In genomic region chr14:105144666-105145380, GRCh38 we compare ENCODE assay signal across 21 cellular contexts. TPM values are rescaled to one million over a fixed set of nuclear protein-coding genes. Genes with fewer than 3 reads are reported as not detected.
DNase-seq lines count a peak whose midpoint lies in the region; ATAC-seq and TF ChIP-seq lines count a peak whose summit lies in the region.
"Had no signal": no experiment of that assay in that cellular context is flagged by ENCODE, and none has a peak within 500 bp of the region (broad histone marks: within the 10 kb centered on the region; RNA-seq: fewer than 3 reads in every experiment).

No MANE protein-coding gene starts in this region.

- H3K36me3 Mint-ChIP-seq in activated naive CD8-positive, alpha-beta T cell treated with anti-CD3 and anti-CD28 coated beads, Interleukin-2, amount 10 ng/mL, durations not matched to agents 7 days and 5 days: peaks cover 2% of the 10 kb centered on the region
- H3K36me3 Mint-ChIP-seq in activated naive CD8-positive, alpha-beta T cell treated with anti-CD3 and anti-CD28 coated beads, Interleukin-2, amount 50 U/mL, for 24 hours (ENCODE audit: low read depth): no peaks in the 10 kb centered on the region

- no peak for TF ChIP-seq POLR2A in suprapubic skin (IDR thresholded peaks at IDR 0.05)
- TF ChIP-seq POLR2A in esophagus squamous epithelium (IDR thresholded peaks at IDR 0.05): no peak

- intact Hi-C loops in left ventricle myocardium superior (cut with micrococcal nuclease) (no loop called here), esophagus squamous epithelium (cut with DNase I) (no loop called here)

- WGBS in suprapubic skin: 95% methylated on average over 3 of the region's 32 CpGs
- WGBS in esophagus squamous epithelium, 2 donors: 95% methylated on average over 14 of the region's 32 CpGs; no CpG with 5 or more reads in 1 of the 2 donors

- H3K4me3 Mint-ChIP-seq in activated naive CD8-positive, alpha-beta T cell treated with anti-CD3 and anti-CD28 coated beads, Interleukin-2, amount 10 ng/mL, durations not matched to agents 7 days and 5 days: no peak overlapping the region
- H3K4me3 Mint-ChIP-seq in activated naive CD8-positive, alpha-beta T cell treated with anti-CD3 and anti-CD28 coated beads, Interleukin-2, amount 50 U/mL, for 24 hours: no peak overlapping the region
- H3K4me3 Mint-ChIP-seq: CD8-positive, alpha-beta memory T cell; stimulated activated naive CD8-positive, alpha-beta T cell treated with anti-CD3 and anti-CD28 coated beads, Interleukin-15, Interleukin-2, amounts not matched to agents 100 ng/mL and 50 ng/mL, for 24 hours had no signal

- no peak for TF ChIP-seq EP300 in suprapubic skin (IDR thresholded peaks at IDR 0.05)

- H3K27ac Mint-ChIP-seq in activated naive CD8-positive, alpha-beta T cell treated with anti-CD3 and anti-CD28 coated beads, Interleukin-2, amount 10 ng/mL, durations not matched to agents 7 days and 5 days: no peak overlapping the region
- no peak overlapping the region for H3K27ac Mint-ChIP-seq in activated naive CD8-positive, alpha-beta T cell treated with anti-CD3 and anti-CD28 coated beads, Interleukin-2, amount 50 U/mL, for 24 hours
- H3K27ac Mint-ChIP-seq: activated naive CD4-positive, alpha-beta T cell treated with anti-CD3 and anti-CD28 coated beads, Interleukin-2, amount 50 U/mL, for 72 hours; CD8-positive, alpha-beta memory T cell; stimulated activated naive CD8-positive, alpha-beta T cell treated with anti-CD3 and anti-CD28 coated beads, Interleukin-15, Interleukin-2, amounts not matched to agents 100 ng/mL and 50 ng/mL, for 24 hours had no signal

- POLR2A ChIA-PET in activated naive CD8-positive, alpha-beta T cell treated with anti-CD3 and anti-CD28 coated beads, Interleukin-2, amount 10 ng/mL, durations not matched to agents 7 days and 5 days (lab: Charles Lee): no interaction called here
- POLR2A ChIA-PET in RWPE1 (lab: Yijun Ruan, JAX; ENCODE audit: low non-redundant PET): no interaction called here

- peaks cover 56% of the 10 kb centered on the region for H3K36me3 ChIP-seq in suprapubic skin
- H3K36me3 ChIP-seq in esophagus squamous epithelium: peaks cover 0 to 85% (median 0%) of the 10 kb centered on the region in 3 donors
- H3K36me3 ChIP-seq: breast epithelium, pancreas, uterus had no signal

- H3K27ac ChIP-seq in RWPE1 (peak overlapping the region; percentile 33), suprapubic skin (no peak overlapping the region), esophagus squamous epithelium (no peak overlapping the region)
- H3K27ac ChIP-seq: breast epithelium, pancreas, uterus had no signal

- H3K9me3 ChIP-seq in suprapubic skin (no peaks in the 10 kb centered on the region), esophagus squamous epithelium (peaks cover 0 to 11% (median 5%) of the 10 kb centered on the region in 3 donors)
- H3K9me3 ChIP-seq: pancreas had no signal

- no peak for ATAC-seq in activated naive CD8-positive, alpha-beta T cell treated with anti-CD3 and anti-CD28 coated beads, Interleukin-2, amount 10 ng/mL, durations not matched to agents 7 days and 5 days (ENCODE audit: low read depth)
- no peak for ATAC-seq in activated naive CD8-positive, alpha-beta T cell treated with anti-CD3 and anti-CD28 coated beads, Interleukin-2, amount 50 U/mL, for 24 hours
- ATAC-seq in left ventricle myocardium superior: no peak
- ATAC-seq: activated CD4-positive, CD25-positive, alpha-beta regulatory T cell treated with anti-CD3 and anti-CD28 coated beads, Interleukin-2, amount 50 U/mL, for 24 hours; activated naive CD4-positive, alpha-beta T cell treated with anti-CD3 and anti-CD28 coated beads, Interleukin-2, amount 50 U/mL, for 72 hours; pancreas had no signal

- no peaks in the 10 kb centered on the region for H3K4me1 ChIP-seq in suprapubic skin
- H3K4me1 ChIP-seq in esophagus squamous epithelium: no peaks in the 10 kb centered on the region
- H3K4me1 ChIP-seq: breast epithelium, pancreas, uterus had no signal

- H3K4me3 ChIP-seq in suprapubic skin (no peak overlapping the region), esophagus squamous epithelium (no peak overlapping the region)
- H3K4me3 ChIP-seq: breast epithelium, pancreas, uterus had no signal

- H3K9me3 Mint-ChIP-seq in activated naive CD8-positive, alpha-beta T cell treated with anti-CD3 and anti-CD28 coated beads, Interleukin-2, amount 10 ng/mL, durations not matched to agents 7 days and 5 days: peaks cover 9% of the 10 kb centered on the region
- peaks cover 4% of the 10 kb centered on the region for H3K9me3 Mint-ChIP-seq in activated naive CD8-positive, alpha-beta T cell treated with anti-CD3 and anti-CD28 coated beads, Interleukin-2, amount 50 U/mL, for 24 hours
- H3K9me3 Mint-ChIP-seq: stimulated activated naive CD8-positive, alpha-beta T cell treated with anti-CD3 and anti-CD28 coated beads, Interleukin-15, Interleukin-2, amounts not matched to agents 100 ng/mL and 50 ng/mL, for 24 hours had no signal

- no peak for TF ChIP-seq CTCF in RWPE1 (conservative IDR thresholded peaks at IDR 0.05; ENCODE audit: low read depth)
- TF ChIP-seq CTCF in suprapubic skin (IDR thresholded peaks at IDR 0.05): no peak
- TF ChIP-seq CTCF in esophagus squamous epithelium (IDR thresholded peaks at IDR 0.05): peak in 1 of 6 experiments; percentile 5

- CTCF ChIA-PET in RWPE1 (lab: Yijun Ruan, JAX): interaction anchor here (0.6 to 1.4 kb wide), 2 partner anchors 11 to 54 kb away, joined by 4 to 7 read pairs; no protein-coding TSS in a partner anchor

- H3K27me3 ChIP-seq in suprapubic skin (no peaks in the 10 kb centered on the region), esophagus squamous epithelium (no peaks in the 10 kb centered on the region)
- H3K27me3 ChIP-seq: breast epithelium, pancreas, uterus had no signal

- DNase-seq in activated naive CD8-positive, alpha-beta T cell treated with anti-CD3 and anti-CD28 coated beads, Interleukin-2, amount 10 ng/mL, durations not matched to agents 7 days and 5 days: peak; percentile 25
- DNase-seq in activated naive CD8-positive, alpha-beta T cell treated with anti-CD3 and anti-CD28 coated beads, Interleukin-2, amount 50 U/mL, for 24 hours: no peak
- DNase-seq in RWPE1 (ENCODE audit: low spot score) (no peak), left ventricle myocardium superior (peak; percentile 27), suprapubic skin (ENCODE audit: low spot score in 2 of 2) (peak; percentile 62 to 67), DMS 273 treated with DMSO at 0.1 percent for 48 hours (lab: John Stamatoyannopoulos, UW) (no peak), NCI-H146 treated with DMSO at 0.1 percent for 48 hours (lab: John Stamatoyannopoulos, UW; ENCODE audit: unreplicated experiment) (no peak), esophagus squamous epithelium (lab: John Stamatoyannopoulos, UW) (no peak)
- DNase-seq: activated CD8-positive, alpha-beta memory T cell treated with anti-CD3 and anti-CD28 coated beads, Interleukin-2, amount 50 U/mL, for 4 hours; kidney glomerular epithelial cell; NCI-H146; NCI-H446 treated with DMSO at 0.1 percent for 48 hours; SHP77 treated with DMSO at 0.1 percent for 48 hours; small intestine; uterus had no signal

- H3K4me1 Mint-ChIP-seq in activated naive CD8-positive, alpha-beta T cell treated with anti-CD3 and anti-CD28 coated beads, Interleukin-2, amount 10 ng/mL, durations not matched to agents 7 days and 5 days: no peaks in the 10 kb centered on the region
- H3K4me1 Mint-ChIP-seq in activated naive CD8-positive, alpha-beta T cell treated with anti-CD3 and anti-CD28 coated beads, Interleukin-2, amount 50 U/mL, for 24 hours: no peaks in the 10 kb centered on the region
- H3K4me1 Mint-ChIP-seq: CD8-positive, alpha-beta memory T cell had no signal

- no peaks in the 10 kb centered on the region for H3K27me3 Mint-ChIP-seq in activated naive CD8-positive, alpha-beta T cell treated with anti-CD3 and anti-CD28 coated beads, Interleukin-2, amount 10 ng/mL, durations not matched to agents 7 days and 5 days
- H3K27me3 Mint-ChIP-seq in activated naive CD8-positive, alpha-beta T cell treated with anti-CD3 and anti-CD28 coated beads, Interleukin-2, amount 50 U/mL, for 24 hours: no peaks in the 10 kb centered on the region
- H3K27me3 Mint-ChIP-seq: CD8-positive, alpha-beta memory T cell; stimulated activated naive CD8-positive, alpha-beta T cell treated with anti-CD3 and anti-CD28 coated beads, Interleukin-15, Interleukin-2, amounts not matched to agents 100 ng/mL and 50 ng/mL, for 24 hours had no signal

RNA-seq across cellular contexts. Expression of gene JAG2, which starts 23.8 kb away (rescaled TPM):
- total RNA-seq in activated naive CD8-positive, alpha-beta T cell treated with anti-CD3 and anti-CD28 coated beads, Interleukin-2, amount 10 ng/mL, durations not matched to agents 7 days and 5 days: 1 to 10 TPM; 1.8 to 3.2 TPM
- total RNA-seq in left ventricle myocardium superior (33.6 TPM), suprapubic skin (10 to 100 TPM; 47.4 to 75.4 (median 67.2) TPM), esophagus squamous epithelium (10 to 100 TPM; 20.7 to 29.4 (median 23.3) TPM)

RNA-seq across cellular contexts. Expression of gene NUDT14, which starts 36.3 kb away (rescaled TPM):
- total RNA-seq in activated naive CD8-positive, alpha-beta T cell treated with anti-CD3 and anti-CD28 coated beads, Interleukin-2, amount 10 ng/mL, durations not matched to agents 7 days and 5 days: 10 to 100 TPM; 23.3 to 28.0 TPM
- total RNA-seq in left ventricle myocardium superior: 34.7 TPM
- total RNA-seq in suprapubic skin: 10 to 100 TPM; 14.6 to 22.2 (median 19.8) TPM
- 10 to 100 TPM in 3 of 4 donors, 1 to 10 TPM in 1; 9.7 to 17.6 (median 15.4) TPM for total RNA-seq in esophagus squamous epithelium

Comparison
In these comparisons a context has a peak if more than half of its experiments do, and no peak if none do; other contexts are left out.
1. DNase-seq: peak in activated naive CD8-positive, alpha-beta T cell treated with anti-CD3 and anti-CD28 coated beads, Interleukin-2, amount 10 ng/mL, durations not matched to agents 7 days and 5 days (single experiment), left ventricle myocardium superior (single experiment) and suprapubic skin (2 of 2); none in activated naive CD8-positive, alpha-beta T cell treated with anti-CD3 and anti-CD28 coated beads, Interleukin-2, amount 50 U/mL, for 24 hours (single experiment), RWPE1 (single experiment), DMS 273 treated with DMSO at 0.1 percent for 48 hours (single experiment), NCI-H146 treated with DMSO at 0.1 percent for 48 hours (single experiment) and esophagus squamous epithelium (single experiment).